In genomic region chr7:18288322-18289037, GRCh38 we compare ENCODE assay signal across 18 cellular contexts.
"Had no signal": no experiment of that assay in that cellular context is flagged by ENCODE, and none has a peak within 500 bp of the region (broad histone marks: within the 10 kb centered on the region; RNA-seq: fewer than 3 reads in every experiment).

No MANE protein-coding gene starts in this region.

- H3K4me1 ChIP-seq: right lobe of liver, suprapubic skin had no signal

- H3K36me3 ChIP-seq: adrenal gland, cardiac muscle cell, esophagus muscularis mucosa, left ventricle myocardium inferior, right lobe of liver, suprapubic skin had no signal

- H3K4me3 ChIP-seq: adrenal gland, cardiac muscle cell, esophagus muscularis mucosa, left ventricle myocardium inferior, right lobe of liver, smooth muscle cell, suprapubic skin had no signal

- DNase-seq: activated CD4-positive, alpha-beta memory T cell treated with anti-CD3 and anti-CD28 coated beads for 36 hours; activated CD8-positive, alpha-beta memory T cell treated with anti-CD3 and anti-CD28 coated beads, Interleukin-2, amount 10 ng/mL, durations not matched to agents 7 days and 5 days; activated naive CD4-positive, alpha-beta T cell treated with anti-CD3 and anti-CD28 coated beads, Interleukin-2, amount 50 U/mL, for 16 hours; activated T-cell treated with anti-CD3 and anti-CD28 coated beads, Interleukin-2, amount 50 U/mL, for 1 hour; adrenal gland; hypothalamus; left ventricle myocardium inferior; mesenchymal stem cell; right lobe of liver; stimulated activated CD4-positive, alpha-beta T cell treated with anti-CD3 and anti-CD28 coated beads, Interleukin-4, amount 100 ng/mL, for 4 hours; stimulated activated CD8-positive, alpha-beta memory T cell treated with anti-CD3 and anti-CD28 coated beads, Interleukin-4, amount 100 ng/mL, for 48 hours; trophoblast cell had no signal

- H3K4me3 Mint-ChIP-seq: activated CD4-positive, alpha-beta memory T cell treated with anti-CD3 and anti-CD28 coated beads for 36 hours; activated CD8-positive, alpha-beta memory T cell treated with anti-CD3 and anti-CD28 coated beads, Interleukin-2, amount 10 ng/mL, durations not matched to agents 7 days and 5 days; stimulated activated naive CD8-positive, alpha-beta T cell treated with anti-CD3 and anti-CD28 coated beads, Interleukin-15, Interleukin-2, amounts not matched to agents 100 ng/mL and 50 ng/mL, for 24 hours had no signal

- H3K27ac Mint-ChIP-seq: activated CD4-positive, alpha-beta memory T cell treated with anti-CD3 and anti-CD28 coated beads for 36 hours; activated CD8-positive, alpha-beta memory T cell treated with anti-CD3 and anti-CD28 coated beads, Interleukin-2, amount 10 ng/mL, durations not matched to agents 7 days and 5 days; stimulated activated naive CD8-positive, alpha-beta T cell treated with anti-CD3 and anti-CD28 coated beads, Interleukin-15, Interleukin-2, amounts not matched to agents 100 ng/mL and 50 ng/mL, for 24 hours had no signal

- H3K4me2 ChIP-seq: smooth muscle cell had no signal

- H3K9me3 Mint-ChIP-seq: activated CD4-positive, alpha-beta memory T cell treated with anti-CD3 and anti-CD28 coated beads for 36 hours; stimulated activated naive CD8-positive, alpha-beta T cell treated with anti-CD3 and anti-CD28 coated beads, Interleukin-15, Interleukin-2, amounts not matched to agents 100 ng/mL and 50 ng/mL, for 24 hours had no signal

- H3K27ac ChIP-seq: adrenal gland, cardiac muscle cell, left ventricle myocardium inferior, right lobe of liver, suprapubic skin had no signal

- H3K27me3 Mint-ChIP-seq: activated CD8-positive, alpha-beta memory T cell treated with anti-CD3 and anti-CD28 coated beads, Interleukin-2, amount 10 ng/mL, durations not matched to agents 7 days and 5 days had no signal

- H3K36me3 Mint-ChIP-seq: activated CD4-positive, alpha-beta memory T cell treated with anti-CD3 and anti-CD28 coated beads for 36 hours; activated CD8-positive, alpha-beta memory T cell treated with anti-CD3 and anti-CD28 coated beads, Interleukin-2, amount 10 ng/mL, durations not matched to agents 7 days and 5 days had no signal

- FAIRE-seq: colon had no signal

- H3K27me3 ChIP-seq: adrenal gland, cardiac muscle cell, esophagus muscularis mucosa, right lobe of liver, suprapubic skin had no signal

- ATAC-seq: activated CD8-positive, alpha-beta memory T cell treated with anti-CD3 and anti-CD28 coated beads, Interleukin-2, amount 10 ng/mL, durations not matched to agents 7 days and 5 days had no signal

- H3K9me3 ChIP-seq: adrenal gland, esophagus muscularis mucosa, left ventricle myocardium inferior, right lobe of liver, suprapubic skin had no signal
